In the genomic region with DNA sequence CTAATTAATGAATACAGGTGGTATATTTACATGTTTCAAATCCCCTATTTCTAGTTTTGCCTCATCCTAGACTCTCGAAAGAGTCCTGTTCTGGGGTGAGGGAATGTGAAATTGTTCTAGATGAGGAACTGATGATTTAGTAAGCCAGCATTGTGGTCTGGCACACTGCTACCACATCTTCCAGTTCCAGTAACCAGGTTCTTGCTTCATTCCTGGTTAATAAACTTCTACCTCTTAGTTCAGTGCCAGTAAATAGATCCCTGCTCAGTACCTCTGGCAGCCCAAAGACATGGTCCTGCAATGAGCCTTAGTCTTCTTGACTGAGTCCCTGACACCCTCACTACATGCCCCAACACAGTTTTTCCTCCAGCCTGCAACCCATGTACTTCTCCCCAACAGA, we compare ENCODE assay signal across 25 cellular contexts.
DNase-seq lines count a peak whose midpoint lies in the region; ATAC-seq, FAIRE-seq and TF ChIP-seq lines count a peak whose summit lies in the region.
"Had no signal": no experiment of that assay in that cellular context is flagged by ENCODE, and none has a peak within 500 bp of the region (broad histone marks: within the 10 kb centered on the region; RNA-seq: fewer than 3 reads in every experiment).

No MANE protein-coding gene starts in this region.

- H3K27me3 ChIP-seq in right lobe of liver (no peaks in the 10 kb centered on the region), HepG2 (ENCODE audit: control insufficient read depth in 1 of 2, insufficient read depth in 2 of 2, low read length in 2 of 2) (peaks cover 0 to 3% of the 10 kb centered on the region in 2 experiments; a peak in 1 of 5 replicates), SJCRH30 (0 out of 2 replicates have a peak, but pooled peaks cover 6% of the 10 kb centered on the region)
- H3K27me3 ChIP-seq: adrenal gland, brain microvascular endothelial cell had no signal

- no peak for FAIRE-seq in HepG2 (lab: Jason Lieb, UNC)
- FAIRE-seq: endothelial cell of umbilical vein, islet of Langerhans had no signal

- DNase-seq in right lobe of liver (no peak), HepG2 (ENCODE audit: low spot score) (no peak), NOMO-1 treated with dmso at 0.1 percent for 144 hours (lab: John Stamatoyannopoulos, UW; ENCODE audit: unreplicated experiment) (peak; percentile 32), left lobe of liver (ENCODE audit: low spot score) (no peak), NCI-H2196 (lab: John Stamatoyannopoulos, UW; ENCODE audit: unreplicated experiment) (no peak), SJCRH30 (no peak)
- DNase-seq: activated CD4-positive, alpha-beta T cell treated with anti-CD3 and anti-CD28 coated beads, Interleukin-2, amount 50 U/mL, for 4 hours; activated CD4-positive, CD25-positive, alpha-beta regulatory T cell; activated naive CD4-positive, alpha-beta T cell treated with anti-CD3 and anti-CD28 coated beads for 36 hours; adrenal gland; brain microvascular endothelial cell; GOT3; mucosa of descending colon; NCI-H1417; NCI-H2029 treated with DMSO at 0.1 percent for 48 hours; NCI-H345; retina; stimulated activated CD4-positive, alpha-beta T cell treated with anti-CD3 and anti-CD28 coated beads, Interleukin-4, amount 100 ng/mL, for 24 hours; stimulated activated naive CD4-positive, alpha-beta T cell treated with Interleukin-2 at 50 U/mL for 16 hours had no signal

- intact Hi-C loops in right lobe of liver (cut with DNase I) (no loop called here), HepG2 (cut with micrococcal nuclease; ENCODE audit: unreplicated experiment) (no loop called here)

- H3K4me1 ChIP-seq in right lobe of liver (no peaks in the 10 kb centered on the region), HepG2 (ENCODE audit: insufficient read depth, low read length) (no peaks in the 10 kb centered on the region), SJCRH30 (no peaks in the 10 kb centered on the region)
- H3K4me1 ChIP-seq: adrenal gland had no signal

- POLR2A ChIA-PET in HepG2 (lab: Yijun Ruan, JAX) = no interaction called here

- no peak for TF ChIP-seq RAD21 in HepG2 (CRISPR knock-in tag; IDR thresholded peaks at IDR 0.05)

- peak in 3 of 4 donors; percentile 62 to 91 (median 79) for ATAC-seq in right lobe of liver
- no peak for ATAC-seq in HepG2
- ATAC-seq in left lobe of liver = peak; percentile 97
- no peak for ATAC-seq in GM21367 (IDR thresholded peaks at IDR 0.05; ENCODE audit: unreplicated experiment)
- ATAC-seq in HG03442 (IDR thresholded peaks at IDR 0.05; ENCODE audit: unreplicated experiment) = no peak
- ATAC-seq: mucosa of descending colon had no signal

- H3K27ac ChIP-seq in right lobe of liver (no peak overlapping the region), HepG2 (ENCODE audit: extremely low read length, insufficient read depth, low read length) (no peak overlapping the region), SJCRH30 (no peak overlapping the region)
- H3K27ac ChIP-seq: adrenal gland, brain microvascular endothelial cell, thoracic aorta had no signal

- TF ChIP-seq EP300 in HepG2 (IDR thresholded peaks at IDR 0.05; ENCODE audit: low read depth in 2 of 2, low read length in 2 of 2) (no peak), HepG2 (CRISPR knock-in tag; IDR thresholded peaks at IDR 0.05; ENCODE audit: borderline replicate concordance) (no peak)

- H3K9me3 ChIP-seq in right lobe of liver (no peaks in the 10 kb centered on the region), HepG2 (ENCODE audit: low read length) (no peaks in the 10 kb centered on the region), SJCRH30 (replicated peaks) (no peaks in the 10 kb centered on the region)
- H3K9me3 ChIP-seq: adrenal gland, mucosa of descending colon, thoracic aorta had no signal

- H3K79me2 ChIP-seq in HepG2 (ENCODE audit: insufficient read depth, low read length) = no peaks in the 10 kb centered on the region

- TF ChIP-seq POLR2A in right lobe of liver (IDR thresholded peaks at IDR 0.05) (no peak), HepG2 (IDR thresholded peaks at IDR 0.05; ENCODE audit: insufficient read depth in 1 of 2, low read depth in 2 of 2, low read length in 2 of 2) (no peak)

- no peak overlapping the region for H2AFZ ChIP-seq in HepG2 (ENCODE audit: low read length)

- 47% methylated on average over 1 of the region's 1 CpG for WGBS in right lobe of liver (ENCODE audit: insufficient coverage, low coverage, low lambda C conversion rate, missing lambda C conversion rate)
- WGBS in HepG2 (ENCODE audit: low lambda C conversion rate) = 0% methylated on average over 1 of the region's 1 CpG

- CTCF ChIA-PET in HepG2 (lab: Yijun Ruan, JAX; ENCODE audit: low intra/inter-chr PET ratio, low total read pairs) = no interaction called here

- H3K9ac ChIP-seq in HepG2 (ENCODE audit: insufficient read depth, low read depth, low read length) = no peak overlapping the region

- BruUV-seq in HepG2 (replicated peaks; lab: Mats Ljungman, UMichigan) = no TSS peak

- in situ Hi-C loops in HepG2 (cut with HindIII; ENCODE audit: extremely low pct_ligation_motif_present, low pct_unique_long_range_greater_than_20kb) = no loop called here

- H3K36me3 ChIP-seq in right lobe of liver = no peaks in the 10 kb centered on the region
- H3K36me3 ChIP-seq in HepG2 (replicated peaks in 1 of 2; ENCODE audit: control insufficient read depth in 1 of 2, insufficient read depth in 2 of 2, low read length in 2 of 2) = no peaks in the 10 kb centered on the region
- H3K36me3 ChIP-seq in SJCRH30 = no peaks in the 10 kb centered on the region
- H3K36me3 ChIP-seq: adrenal gland, brain microvascular endothelial cell, thoracic aorta had no signal

- TF ChIP-seq CTCF in right lobe of liver (IDR thresholded peaks at IDR 0.05) (no peak), HepG2 (CRISPR knock-in tag; IDR thresholded peaks at IDR 0.05) (no peak)

- H3K4me2 ChIP-seq in HepG2 (ENCODE audit: low read depth, low read length) = no peak overlapping the region

- no peak overlapping the region for H3K4me3 ChIP-seq in right lobe of liver
- H3K4me3 ChIP-seq in HepG2 (replicated peaks in 1 of 3; ENCODE audit: insufficient read depth in 1 of 3, low read depth in 2 of 3, low read length in 3 of 3) = no peak overlapping the region
- H3K4me3 ChIP-seq in SJCRH30 = no peak overlapping the region
- H3K4me3 ChIP-seq: adrenal gland, lung, mucosa of descending colon, thoracic aorta had no signal

- no peaks in the 10 kb centered on the region for H4K20me1 ChIP-seq in HepG2 (ENCODE audit: insufficient read depth, low read length)

TF ChIP-seq in HepG2, 621 proteins besides CTCF, POLR2A, EP300 and RAD21 (continues in another document):
- TF ChIP-seq CBX1 (IDR thresholded peaks at IDR 0.05; ENCODE audit: low read depth) (no peak), RORA (CRISPR knock-in tag; IDR thresholded peaks at IDR 0.05) (no peak), ZNF256 (CRISPR knock-in tag; conservative IDR thresholded peaks at IDR 0.05) (no peak), ZBTB20 (CRISPR knock-in tag; IDR thresholded peaks at IDR 0.05; ENCODE audit: borderline replicate concordance, low read depth) (no peak), PHF20 (CRISPR knock-in tag; IDR thresholded peaks at IDR 0.05) (no peak)
- TF ChIP-seq, protein P1, sequence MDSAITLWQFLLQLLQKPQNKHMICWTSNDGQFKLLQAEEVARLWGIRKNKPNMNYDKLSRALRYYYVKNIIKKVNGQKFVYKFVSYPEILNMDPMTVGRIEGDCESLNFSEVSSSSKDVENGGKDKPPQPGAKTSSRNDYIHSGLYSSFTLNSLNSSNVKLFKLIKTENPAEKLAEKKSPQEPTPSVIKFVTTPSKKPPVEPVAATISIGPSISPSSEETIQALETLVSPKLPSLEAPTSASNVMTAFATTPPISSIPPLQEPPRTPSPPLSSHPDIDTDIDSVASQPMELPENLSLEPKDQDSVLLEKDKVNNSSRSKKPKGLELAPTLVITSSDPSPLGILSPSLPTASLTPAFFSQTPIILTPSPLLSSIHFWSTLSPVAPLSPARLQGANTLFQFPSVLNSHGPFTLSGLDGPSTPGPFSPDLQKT (CRISPR knock-in tag; IDR thresholded peaks at IDR 0.05; ENCODE audit: borderline replicate concordance) = no peak
- TF ChIP-seq, protein P2, sequence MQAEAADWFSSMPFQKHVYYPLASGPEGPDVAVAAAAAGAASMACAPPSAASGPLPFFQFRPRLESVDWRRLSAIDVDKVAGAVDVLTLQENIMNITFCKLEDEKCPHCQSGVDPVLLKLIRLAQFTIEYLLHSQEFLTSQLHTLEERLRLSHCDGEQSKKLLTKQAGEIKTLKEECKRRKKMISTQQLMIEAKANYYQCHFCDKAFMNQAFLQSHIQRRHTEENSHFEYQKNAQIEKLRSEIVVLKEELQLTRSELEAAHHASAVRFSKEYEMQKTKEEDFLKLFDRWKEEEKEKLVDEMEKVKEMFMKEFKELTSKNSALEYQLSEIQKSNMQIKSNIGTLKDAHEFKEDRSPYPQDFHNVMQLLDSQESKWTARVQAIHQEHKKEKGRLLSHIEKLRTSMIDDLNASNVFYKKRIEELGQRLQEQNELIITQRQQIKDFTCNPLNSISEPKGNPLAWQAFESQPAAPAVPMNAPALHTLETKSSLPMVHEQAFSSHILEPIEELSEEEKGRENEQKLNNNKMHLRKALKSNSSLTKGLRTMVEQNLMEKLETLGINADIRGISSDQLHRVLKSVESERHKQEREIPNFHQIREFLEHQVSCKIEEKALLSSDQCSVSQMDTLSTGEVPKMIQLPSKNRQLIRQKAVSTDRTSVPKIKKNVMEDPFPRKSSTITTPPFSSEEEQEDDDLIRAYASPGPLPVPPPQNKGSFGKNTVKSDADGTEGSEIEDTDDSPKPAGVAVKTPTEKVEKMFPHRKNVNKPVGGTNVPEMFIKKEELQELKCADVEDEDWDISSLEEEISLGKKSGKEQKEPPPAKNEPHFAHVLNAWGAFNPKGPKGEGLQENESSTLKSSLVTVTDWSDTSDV (CRISPR knock-in tag; IDR thresholded peaks at IDR 0.05) = no peak
- TF ChIP-seq, protein P3, sequence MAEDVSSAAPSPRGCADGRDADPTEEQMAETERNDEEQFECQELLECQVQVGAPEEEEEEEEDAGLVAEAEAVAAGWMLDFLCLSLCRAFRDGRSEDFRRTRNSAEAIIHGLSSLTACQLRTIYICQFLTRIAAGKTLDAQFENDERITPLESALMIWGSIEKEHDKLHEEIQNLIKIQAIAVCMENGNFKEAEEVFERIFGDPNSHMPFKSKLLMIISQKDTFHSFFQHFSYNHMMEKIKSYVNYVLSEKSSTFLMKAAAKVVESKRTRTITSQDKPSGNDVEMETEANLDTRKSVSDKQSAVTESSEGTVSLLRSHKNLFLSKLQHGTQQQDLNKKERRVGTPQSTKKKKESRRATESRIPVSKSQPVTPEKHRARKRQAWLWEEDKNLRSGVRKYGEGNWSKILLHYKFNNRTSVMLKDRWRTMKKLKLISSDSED (CRISPR knock-in tag; IDR thresholded peaks at IDR 0.05) = no peak

Comparison
In these comparisons a context has a peak if more than half of its experiments do, and no peak if none do; other contexts are left out.
1. ATAC-seq: peak in right lobe of liver (3 of 4) and left lobe of liver (single experiment); none in HepG2 (single experiment), GM21367 (single experiment) and HG03442 (single experiment).